Comparison of ENCODE assay signal across 28 cellular contexts in genomic region chr4:152556814-152557213, GRCh38. TPM values are rescaled to one million over a fixed set of nuclear protein-coding genes. Genes with fewer than 3 reads are reported as not detected.
DNase-seq lines count a peak whose midpoint lies in the region; ATAC-seq lines count a peak whose summit lies in the region.
"Had no signal": no experiment of that assay in that cellular context is flagged by ENCODE, and none has a peak within 500 bp of the region (broad histone marks: within the 10 kb centered on the region; RNA-seq: fewer than 3 reads in every experiment).

No MANE protein-coding gene starts in this region.

- H3K9me3 ChIP-seq in KOPT-K1 (ENCODE audit: insufficient read depth, low read length, poor library complexity, severe bottlenecking) (no peaks in the 10 kb centered on the region), T-helper 17 cell (ENCODE audit: control insufficient read depth, low read length, poor library complexity, severe bottlenecking) (no peaks in the 10 kb centered on the region)
- H3K9me3 ChIP-seq: esophagus squamous epithelium, ovary, transverse colon had no signal

- H3K4me3 Mint-ChIP-seq in activated naive CD4-positive, alpha-beta T cell treated with anti-CD3 and anti-CD28 coated beads, Interleukin-2, amount 10 ng/mL, durations not matched to agents 7 days and 5 days: no peak overlapping the region
- H3K4me3 Mint-ChIP-seq in T-helper 17 cell: no peak overlapping the region
- no peak overlapping the region for H3K4me3 Mint-ChIP-seq in stimulated activated naive CD8-positive, alpha-beta T cell treated with anti-CD3 and anti-CD28 coated beads, Interleukin-15, amount 100 ng/mL, for 72 hours
- H3K4me3 Mint-ChIP-seq: GM23338, nephron progenitor cell, WTC11 had no signal

- H3K27ac ChIP-seq in KOPT-K1 (ENCODE audit: low read depth, low read length, poor library complexity, severe bottlenecking): peak overlapping the region; percentile 80
- H3K27ac ChIP-seq: esophagus squamous epithelium, hepatocyte, ovary had no signal

- H3K4me1 Mint-ChIP-seq in activated naive CD4-positive, alpha-beta T cell treated with anti-CD3 and anti-CD28 coated beads, Interleukin-2, amount 10 ng/mL, durations not matched to agents 7 days and 5 days: peaks cover 48% of the 10 kb centered on the region
- H3K4me1 Mint-ChIP-seq in T-helper 17 cell: peaks cover 31% of the 10 kb centered on the region
- H3K4me1 Mint-ChIP-seq in stimulated activated naive CD8-positive, alpha-beta T cell treated with anti-CD3 and anti-CD28 coated beads, Interleukin-15, amount 100 ng/mL, for 72 hours: peaks cover 46% of the 10 kb centered on the region

- peaks cover 9% of the 10 kb centered on the region for H3K36me3 Mint-ChIP-seq in activated naive CD4-positive, alpha-beta T cell treated with anti-CD3 and anti-CD28 coated beads, Interleukin-2, amount 10 ng/mL, durations not matched to agents 7 days and 5 days
- peaks cover 3% of the 10 kb centered on the region for H3K36me3 Mint-ChIP-seq in T-helper 17 cell (ENCODE audit: low read depth)
- H3K36me3 Mint-ChIP-seq: activated CD4-positive, alpha-beta memory T cell treated with anti-CD3 and anti-CD28 coated beads for 36 hours; WTC11 had no signal

- H3K36me3 ChIP-seq in KOPT-K1 (ENCODE audit: insufficient read depth, low read length): no peaks in the 10 kb centered on the region
- H3K36me3 ChIP-seq: esophagus squamous epithelium, ovary, transverse colon had no signal

- ATAC-seq in T-helper 17 cell (no peak), HG03378 (IDR thresholded peaks at IDR 0.05; ENCODE audit: unreplicated experiment) (no peak), HG02852 (IDR thresholded peaks at IDR 0.05; ENCODE audit: unreplicated experiment) (no peak)
- ATAC-seq in stimulated activated naive CD8-positive, alpha-beta T cell treated with anti-CD3 and anti-CD28 coated beads, Interleukin-15, amount 100 ng/mL, for 72 hours: no peak
- ATAC-seq: GM23338, Panc1, WTC11 had no signal

- no peaks in the 10 kb centered on the region for H3K9me3 Mint-ChIP-seq in activated naive CD4-positive, alpha-beta T cell treated with anti-CD3 and anti-CD28 coated beads, Interleukin-2, amount 10 ng/mL, durations not matched to agents 7 days and 5 days
- no peaks in the 10 kb centered on the region for H3K9me3 Mint-ChIP-seq in stimulated activated naive CD8-positive, alpha-beta T cell treated with anti-CD3 and anti-CD28 coated beads, Interleukin-15, amount 100 ng/mL, for 72 hours
- H3K9me3 Mint-ChIP-seq: activated CD4-positive, alpha-beta memory T cell treated with anti-CD3 and anti-CD28 coated beads for 36 hours; GM23338; nephron progenitor cell; WTC11 had no signal

- CTCF ChIA-PET in activated naive CD4-positive, alpha-beta T cell treated with anti-CD3 and anti-CD28 coated beads, Interleukin-2, amount 10 ng/mL, durations not matched to agents 7 days and 5 days (lab: Charles Lee): interaction anchor here (0.7 kb wide), 1 partner anchor 974 kb away, joined by 3 read pairs; no protein-coding TSS in a partner anchor

- DNase-seq in activated naive CD4-positive, alpha-beta T cell treated with anti-CD3 and anti-CD28 coated beads, Interleukin-2, amount 10 ng/mL, durations not matched to agents 7 days and 5 days: no peak
- DNase-seq in activated naive CD4-positive, alpha-beta T cell treated with anti-CD3 and anti-CD28 coated beads, Interleukin-2, amount 50 U/mL, for 16 hours: no peak
- DNase-seq in T-helper 17 cell (no peak), CD1c-positive myeloid dendritic cell (ENCODE audit: extremely low spot score) (no peak)
- no peak for DNase-seq in stimulated activated naive CD8-positive, alpha-beta T cell treated with anti-CD3 and anti-CD28 coated beads, Interleukin-15, amount 100 ng/mL, for 72 hours
- DNase-seq: activated CD4-positive, alpha-beta memory T cell treated with anti-CD3 and anti-CD28 coated beads for 36 hours; activated effector memory CD4-positive, alpha-beta T cell treated with anti-CD3 and anti-CD28 coated beads, Interleukin-2, amount 50 U/mL, for 16 hours; Calu3; central memory CD4-positive, alpha-beta T cell; dermis blood vessel endothelial cell; EL; esophagus squamous epithelium; KG1; MV-4-11; NCI-H146; NCI-H510A; nephron progenitor cell; ovary; SHP77 treated with DMSO at 0.1 percent for 48 hours; SW 1271; transverse colon had no signal

- no peaks in the 10 kb centered on the region for H3K27me3 Mint-ChIP-seq in activated naive CD4-positive, alpha-beta T cell treated with anti-CD3 and anti-CD28 coated beads, Interleukin-2, amount 10 ng/mL, durations not matched to agents 7 days and 5 days
- no peaks in the 10 kb centered on the region for H3K27me3 Mint-ChIP-seq in T-helper 17 cell
- no peaks in the 10 kb centered on the region for H3K27me3 Mint-ChIP-seq in stimulated activated naive CD8-positive, alpha-beta T cell treated with anti-CD3 and anti-CD28 coated beads, Interleukin-15, amount 100 ng/mL, for 72 hours
- H3K27me3 Mint-ChIP-seq: activated CD4-positive, alpha-beta memory T cell treated with anti-CD3 and anti-CD28 coated beads for 36 hours had no signal

- peak overlapping the region; percentile 29 for H3K27ac Mint-ChIP-seq in activated naive CD4-positive, alpha-beta T cell treated with anti-CD3 and anti-CD28 coated beads, Interleukin-2, amount 10 ng/mL, durations not matched to agents 7 days and 5 days
- H3K27ac Mint-ChIP-seq in T-helper 17 cell: peak overlapping the region; percentile 60
- no peak overlapping the region for H3K27ac Mint-ChIP-seq in stimulated activated naive CD8-positive, alpha-beta T cell treated with anti-CD3 and anti-CD28 coated beads, Interleukin-15, amount 100 ng/mL, for 72 hours
- H3K27ac Mint-ChIP-seq: GM23338, nephron progenitor cell, WTC11 had no signal

RNA-seq across cellular contexts. Expression of gene FBXW7, which starts 20.9 kb away (rescaled TPM):
- 100 to 1,000 TPM; 102 to 125 TPM for total RNA-seq in T-helper 17 cell

Comparison
In these comparisons a context has a peak if more than half of its experiments do, and no peak if none do; other contexts are left out.
1. H3K27ac Mint-ChIP-seq: peak in activated naive CD4-positive, alpha-beta T cell treated with anti-CD3 and anti-CD28 coated beads, Interleukin-2, amount 10 ng/mL, durations not matched to agents 7 days and 5 days (single experiment) and T-helper 17 cell (single experiment); none in stimulated activated naive CD8-positive, alpha-beta T cell treated with anti-CD3 and anti-CD28 coated beads, Interleukin-15, amount 100 ng/mL, for 72 hours (0 of 2).